10 cellular contexts compared by ENCODE assay signal in genomic region chr2:30417253-30417652, GRCh38. TPM values are rescaled to one million over a fixed set of nuclear protein-coding genes. Genes with fewer than 3 reads are reported as not detected.
A peak's percentile ranks its signal among the peaks of the same experiment; 100 is the strongest.
DNase-seq lines count a peak whose midpoint lies in the region; ATAC-seq, FAIRE-seq and TF ChIP-seq lines count a peak whose summit lies in the region.
"Had no signal": no experiment of that assay in that cellular context is flagged by ENCODE, and none has a peak within 500 bp of the region (broad histone marks: within the 10 kb centered on the region; RNA-seq: fewer than 3 reads in every experiment).

No MANE protein-coding gene starts in this region.

- peaks cover 14 to 16% (median 15%) of the 10 kb centered on the region in 4 donors for H3K4me1 Mint-ChIP-seq in CD4-positive, alpha-beta memory T cell

- no peak overlapping the region for H3K23ac ChIP-seq in H1 (ENCODE audit: insufficient read length)

- H3K9me3 ChIP-seq in H1 (ENCODE audit: insufficient read depth in 2 of 2, low read depth in 1 of 2, low read length in 1 of 2), result no peaks in the 10 kb centered on the region
- no peaks in the 10 kb centered on the region for H3K9me3 ChIP-seq in left lung
- H3K9me3 ChIP-seq in gastrocnemius medialis, result no peaks in the 10 kb centered on the region
- H3K9me3 ChIP-seq in CD4-positive, alpha-beta memory T cell (ENCODE audit: control insufficient read depth in 1 of 2, low read length in 2 of 2), result no peaks in the 10 kb centered on the region

- H3K23me2 ChIP-seq in H1 (ENCODE audit: low read depth, low read length), result no peaks in the 10 kb centered on the region

- H2AK5ac ChIP-seq in H1 (ENCODE audit: low read depth, low read length), result no peak overlapping the region

- no peak overlapping the region for H3K18ac ChIP-seq in H1 (ENCODE audit: extremely low read depth, low read length)

- no peak overlapping the region for H2BK20ac ChIP-seq in H1 (ENCODE audit: low read length)

- H3K4me1 ChIP-seq in H1 (replicated peaks in 1 of 4; ENCODE audit: control insufficient read depth in 3 of 4, insufficient read depth in 4 of 4, low read length in 3 of 4) (peaks cover 5 to 12% (median 9%) of the 10 kb centered on the region in 4 experiments; a peak in 4 of 7 replicates), left lung (peaks cover 0 to under 1% of the 10 kb centered on the region in 2 donors), gastrocnemius medialis (peaks cover 5 to 16% of the 10 kb centered on the region in 2 donors)
- peaks cover 18% of the 10 kb centered on the region for H3K4me1 ChIP-seq in CD4-positive, alpha-beta memory T cell (ENCODE audit: insufficient read depth, low read length)

- TF ChIP-seq POLR2A in H1 (IDR thresholded peaks at IDR 0.05; ENCODE audit: control extremely low read depth in 1 of 2, low read depth in 2 of 2, low read length in 2 of 2) (no peak), gastrocnemius medialis (IDR thresholded peaks at IDR 0.05) (no peak)

- H3K9me3 Mint-ChIP-seq in CD4-positive, alpha-beta memory T cell, result no peaks in the 10 kb centered on the region

- no peaks in the 10 kb centered on the region for H3K27me3 ChIP-seq in H7 (ENCODE audit: control insufficient read depth, insufficient read depth, low read length)
- no peaks in the 10 kb centered on the region for H3K27me3 ChIP-seq in H1 (replicated peaks in 1 of 4; ENCODE audit: control insufficient read depth in 3 of 4, extremely low read depth in 1 of 4, insufficient read depth in 3 of 4, low read length in 3 of 4)
- H3K27me3 ChIP-seq in left lung, result no peaks in the 10 kb centered on the region
- no peaks in the 10 kb centered on the region for H3K27me3 ChIP-seq in gastrocnemius medialis
- H3K27me3 ChIP-seq in CD4-positive, alpha-beta memory T cell (ENCODE audit: insufficient read depth, low read length), result no peaks in the 10 kb centered on the region

- no peak overlapping the region for H3K4me3 Mint-ChIP-seq in CD4-positive, alpha-beta memory T cell
- H3K4me3 Mint-ChIP-seq: activated naive CD8-positive, alpha-beta T cell treated with anti-CD3 and anti-CD28 coated beads, Interleukin-2, amount 50 U/mL, for 24 hours had no signal

- in situ Hi-C loops in gastrocnemius medialis (cut with MboI; ENCODE audit: low sequenced_read_pairs in 4 of 4), result no loop called here

- DNase-seq in H7, result peak; percentile 38
- no peak for DNase-seq in H1 (ENCODE audit: low read depth in 1 of 2, low spot score in 2 of 2)
- DNase-seq in left lung, result peak in 1 of 2 donors; percentile 50
- DNase-seq in gastrocnemius medialis, result peak; percentile 53 to 66
- no peak for DNase-seq in NCI-H2227 treated with DMSO at 0.1 percent for 48 hours (lab: John Stamatoyannopoulos, UW)
- DNase-seq in DMS79 (lab: John Stamatoyannopoulos, UW), result no peak
- no peak for DNase-seq in CD4-positive, alpha-beta memory T cell
- DNase-seq: activated naive CD8-positive, alpha-beta T cell treated with anti-CD3 and anti-CD28 coated beads, Interleukin-2, amount 50 U/mL, for 24 hours; NCI-H82 had no signal

- H3K14ac ChIP-seq in H1 (ENCODE audit: insufficient read length), result no peak overlapping the region

- H3K36me3 ChIP-seq in H7 (replicated peaks; ENCODE audit: control insufficient read depth, insufficient read depth, low read length) (no peaks in the 10 kb centered on the region), H1 (ENCODE audit: control insufficient read depth in 2 of 4, insufficient read depth in 4 of 4, low read length in 3 of 4) (no peaks in the 10 kb centered on the region), left lung (no peaks in the 10 kb centered on the region), gastrocnemius medialis (no peaks in the 10 kb centered on the region)
- no peaks in the 10 kb centered on the region for H3K36me3 ChIP-seq in CD4-positive, alpha-beta memory T cell (ENCODE audit: insufficient read depth, low read length)

- H3K9ac ChIP-seq in H1 (replicated peaks in 1 of 4; ENCODE audit: extremely low read depth in 1 of 4, low read depth in 3 of 4, low read length in 3 of 4), result no peak overlapping the region

- POLR2A ChIA-PET in H1 (lab: Charles Lee; ENCODE audit: partially characterized antibody), result interaction anchor here (1.5 kb wide), 1 partner anchor 12 kb away, joined by 4 read pairs; no protein-coding TSS in a partner anchor
- POLR2A ChIA-PET in CD4-positive, alpha-beta memory T cell (lab: Charles Lee; ENCODE audit: partially characterized antibody), result no interaction called here

- TF ChIP-seq EP300 in H1 (IDR thresholded peaks at IDR 0.05; ENCODE audit: borderline replicate concordance in 1 of 2, low read depth in 2 of 2, low read length in 2 of 2), result no peak

- H4K5ac ChIP-seq in H1 (ENCODE audit: insufficient read length, low read depth, low read length), result no peak overlapping the region

- 58% methylated on average over 3 of the region's 3 CpGs; no CpG with 5 or more reads in 1 of the 2 experiments for WGBS in H1 (ENCODE audit: extremely low coverage in 1 of 2, insufficient coverage in 1 of 2, insufficient read length in 1 of 2, insufficient replicate concordance in 2 of 2, low coverage in 1 of 2, low lambda C conversion rate in 2 of 2, missing lambda C conversion rate in 1 of 2), 2 experiments

- no peak overlapping the region for H2BK15ac ChIP-seq in H1 (ENCODE audit: low read length)

- FAIRE-seq in H1 (lab: Jason Lieb, UNC), result peak; percentile 57

- no peak overlapping the region for H4K8ac ChIP-seq in H1 (ENCODE audit: extremely low read depth, insufficient read depth, low read length)

- CTCF ChIA-PET in H1 (lab: Charles Lee; ENCODE audit: partially characterized antibody), result no interaction called here
- CTCF ChIA-PET in CD4-positive, alpha-beta memory T cell (lab: Charles Lee; ENCODE audit: partially characterized antibody), result no interaction called here

- no peak overlapping the region for H3K4ac ChIP-seq in H1 (replicated peaks; ENCODE audit: insufficient read length, low read depth, low read length)

- H3K56ac ChIP-seq in H1 (replicated peaks; ENCODE audit: insufficient read length, low read depth, low read length), result no peak overlapping the region

- no peaks in the 10 kb centered on the region for H3K36me3 Mint-ChIP-seq in CD4-positive, alpha-beta memory T cell

- H4K20me1 ChIP-seq in H1 (replicated peaks in 1 of 2; ENCODE audit: control insufficient read depth in 1 of 2, insufficient read depth in 2 of 2, low read length in 2 of 2), result no peaks in the 10 kb centered on the region

- TF ChIP-seq RAD21 in H1 (IDR thresholded peaks at IDR 0.05 in 1 of 2, conservative IDR thresholded peaks at IDR 0.05 in 1 of 2; ENCODE audit: low read depth in 2 of 2, low read length in 2 of 2), result no peak

- H2BK120ac ChIP-seq in H1 (replicated peaks; ENCODE audit: low read depth, low read length), result no peak overlapping the region

- intact Hi-C loops in left lung (cut with DNase I), result no loop called here
- intact Hi-C loops in gastrocnemius medialis (cut with DNase I; ENCODE audit: low total_unique reads), result no loop called here
- intact Hi-C loops in CD4-positive, alpha-beta memory T cell (cut with micrococcal nuclease), result no loop called here

- peak overlapping the region in 1 of 7 donors; percentile 45 for H3K27ac Mint-ChIP-seq in CD4-positive, alpha-beta memory T cell

- H3K4me3 ChIP-seq in H7 (ENCODE audit: insufficient read depth, low read depth, low read length), result no peak overlapping the region
- H3K4me3 ChIP-seq in H1 (ENCODE audit: extremely low read depth in 1 of 4, insufficient read depth in 2 of 4, low read depth in 3 of 4, low read length in 4 of 4), result no peak overlapping the region
- no peak overlapping the region for H3K4me3 ChIP-seq in left lung
- H3K4me3 ChIP-seq in gastrocnemius medialis, result no peak overlapping the region
- H3K4me3 ChIP-seq in CD4-positive, alpha-beta memory T cell (ENCODE audit: low read length in 2 of 2), result no peak overlapping the region

- H3K27ac ChIP-seq in H1 (ENCODE audit: low read depth, low read length), result no peak overlapping the region
- peak overlapping the region in 1 of 2 donors; percentile 78 for H3K27ac ChIP-seq in left lung
- H3K27ac ChIP-seq in gastrocnemius medialis, result peak overlapping the region; percentile 25 to 66 (median 56)
- no peak overlapping the region for H3K27ac ChIP-seq in CD4-positive, alpha-beta memory T cell (ENCODE audit: low read depth, low read length)

- peak; percentile 77 for ATAC-seq in left lung
- peak; percentile 84 to 85 for ATAC-seq in gastrocnemius medialis
- no peak for ATAC-seq in HG03139 (IDR thresholded peaks at IDR 0.05; ENCODE audit: unreplicated experiment)
- ATAC-seq: activated naive CD8-positive, alpha-beta T cell treated with anti-CD3 and anti-CD28 coated beads, Interleukin-2, amount 50 U/mL, for 24 hours had no signal

- H2BK5ac ChIP-seq in H1 (ENCODE audit: low read depth, low read length), result no peak overlapping the region

- no peak overlapping the region for H4K91ac ChIP-seq in H1 (replicated peaks; ENCODE audit: insufficient read length, low read length)

- no peak for TF ChIP-seq CTCF in H1 (IDR thresholded peaks at IDR 0.05; ENCODE audit: control extremely low read depth in 1 of 3, insufficient read depth in 1 of 3, low read depth in 1 of 3, low read length in 3 of 3)
- no peak for TF ChIP-seq CTCF in left lung (IDR thresholded peaks at IDR 0.05)
- no peak for TF ChIP-seq CTCF in gastrocnemius medialis (IDR thresholded peaks at IDR 0.05 in 4 of 5, conservative IDR thresholded peaks at IDR 0.05 in 1 of 5)

- no peaks in the 10 kb centered on the region for H3K79me2 ChIP-seq in H1 (ENCODE audit: control insufficient read depth in 1 of 2, insufficient read depth in 2 of 2, low read length in 2 of 2)

- H3K4me2 ChIP-seq in H1 (ENCODE audit: insufficient read depth in 1 of 2, low read depth in 2 of 2, low read length in 2 of 2), result no peak overlapping the region

- 0 out of 2 replicates have a peak overlapping the region, but pooled peaks have one; percentile 12 for H2BK12ac ChIP-seq in H1 (ENCODE audit: low read depth, low read length)

- no peaks in the 10 kb centered on the region for H3K79me1 ChIP-seq in H1 (ENCODE audit: low read depth, low read length)

- H2AFZ ChIP-seq in H1 (ENCODE audit: low read length), result peak overlapping the region; percentile 3; the same call in 1 of the 2 replicates

- no peaks in the 10 kb centered on the region for H3K27me3 Mint-ChIP-seq in CD4-positive, alpha-beta memory T cell
- H3K27me3 Mint-ChIP-seq: activated naive CD8-positive, alpha-beta T cell treated with anti-CD3 and anti-CD28 coated beads, Interleukin-2, amount 50 U/mL, for 24 hours had no signal

RNA-seq across cellular contexts. Expression of gene LCLAT1, which starts 29.8 kb away (rescaled TPM):
- total RNA-seq in H7 (2014; rRNA removed; shearing (Covaris generic)), result 9.6 and 10.5 TPM in 2 replicates
- total RNA-seq in H1 (2021; fragmentation: NEBNext Ultra II Directional; extraction: Animal tissue kit (Norgen Biotek cat#: 25700)), result 20.4 and 22.0 TPM in 2 replicates
- polyA plus RNA-seq in H1 (2011; rRNA removed), result 7.3 and 7.6 TPM in 2 replicates
- polyA plus RNA-seq in H1 (2011; cell fraction: cytosol; rRNA removed), result 6.8 TPM
- polyA plus RNA-seq in H1 (2011; cell fraction: nucleus; rRNA removed), result 6.3 TPM
- 5.1 to 6.7 TPM (median 5.9 TPM) in 4 replicates for polyA plus RNA-seq in H1 (2012, experiment 1 of 2)
- polyA plus RNA-seq in H1 (2012, experiment 2 of 2), result 0.79 TPM
- polyA plus RNA-seq in H1 (2013, experiment 1 of 2), result 14.3 TPM
- polyA plus RNA-seq in H1 (2013, experiment 2 of 2), result 16.9 TPM
- 31.2 and 33.5 TPM in 2 replicates for polyA minus RNA-seq in H1 (2011; rRNA and poly(A)+ RNA removed)
- 15.2 TPM for polyA minus RNA-seq in H1 (2011; cell fraction: cytosol; rRNA and poly(A)+ RNA removed)
- polyA minus RNA-seq in H1 (2011; cell fraction: nucleus; rRNA and poly(A)+ RNA removed), result 27.4 TPM
- total RNA-seq in left lung, result 10 to 100 TPM; 16.1 to 24.9 TPM
- 10 to 100 TPM in 2 of 4 donors, 1 to 10 TPM in 2; 4.3 to 14.5 (median 11.3) TPM for total RNA-seq in gastrocnemius medialis
- 10 to 100 TPM; 11.5 to 14.1 TPM for total RNA-seq in CD4-positive, alpha-beta memory T cell
- 10 to 100 TPM in 1 of 2 donors, 1 to 10 TPM in 1; 6.1 to 24.9 TPM for polyA plus RNA-seq in CD4-positive, alpha-beta memory T cell

Comparison
In these comparisons a context has a peak if more than half of its experiments do, and no peak if none do; other contexts are left out.
1. DNase-seq: peak in H7 (single experiment) and gastrocnemius medialis (2 of 2); none in H1 (0 of 2), NCI-H2227 treated with DMSO at 0.1 percent for 48 hours (single experiment), DMS79 (single experiment) and CD4-positive, alpha-beta memory T cell (0 of 5).
2. H3K27ac ChIP-seq: peak in gastrocnemius medialis (4 of 4); none in H1 (single experiment) and CD4-positive, alpha-beta memory T cell (single experiment).